9 cellular contexts compared by ENCODE assay signal in genomic region chr13:43074824-43075510, GRCh38. TPM values are rescaled to one million over a fixed set of nuclear protein-coding genes. Genes with fewer than 3 reads are reported as not detected.
DNase-seq lines count a peak whose midpoint lies in the region; ATAC-seq, FAIRE-seq and TF ChIP-seq lines count a peak whose summit lies in the region.
"Had no signal": no experiment of that assay in that cellular context is flagged by ENCODE, and none has a peak within 500 bp of the region (broad histone marks: within the 10 kb centered on the region; RNA-seq: fewer than 3 reads in every experiment).

No MANE protein-coding gene starts in this region.

- peak; percentile 9 for FAIRE-seq in islet of Langerhans (lab: Jason Lieb, UNC)

- H3K4me3 ChIP-seq in MG63: no peak overlapping the region

- H3K36me3 Mint-ChIP-seq in WTC11: peaks cover under 1% of the 10 kb centered on the region

- DNase-seq in MG63 (no peak), HCEC 1CT (no peak), WTC11 (ENCODE audit: low spot score) (no peak), GM03348 (ENCODE audit: low spot score) (no peak)
- DNase-seq: activated CD4-positive, alpha-beta T cell treated with anti-CD3 and anti-CD28 coated beads for 4 hours had no signal

- H3K36me3 ChIP-seq in MG63: peaks cover 3% of the 10 kb centered on the region

- H3K4me1 Mint-ChIP-seq in WTC11: peaks cover 48% of the 10 kb centered on the region

- H3K27ac Mint-ChIP-seq in WTC11: no peak overlapping the region

- H3K27me3 ChIP-seq in MG63: no peaks in the 10 kb centered on the region

- ATAC-seq in GM18870 (IDR thresholded peaks at IDR 0.05; ENCODE audit: unreplicated experiment) (peak; percentile 62), GM21529 (IDR thresholded peaks at IDR 0.05; ENCODE audit: unreplicated experiment) (peak; percentile 82), HG03354 (IDR thresholded peaks at IDR 0.05; ENCODE audit: poor library complexity, severe bottlenecking, unreplicated experiment) (peak; percentile 91), WTC11 (no peak)

- TF ChIP-seq CTCF in WTC11 (IDR thresholded peaks at IDR 0.05): no peak

- no peaks in the 10 kb centered on the region for H3K9me3 Mint-ChIP-seq in WTC11

- CTCF ChIA-PET in WTC11 (lab: Charles Lee): no interaction called here

- H3K4me3 Mint-ChIP-seq in WTC11: no peak overlapping the region

- POLR2A ChIA-PET in WTC11 (lab: Charles Lee): no interaction called here

- no peaks in the 10 kb centered on the region for H3K27me3 Mint-ChIP-seq in WTC11 (ENCODE audit: low read depth)

- H3K9me3 ChIP-seq in MG63: no peaks in the 10 kb centered on the region; the same call in 1 of the 2 replicates

TF ChIP-seq in WTC11, 78 proteins besides CTCF, POLR2A, EP300 and RAD21:
- TF ChIP-seq SP1 (CRISPR knock-in tag; conservative IDR thresholded peaks at IDR 0.05): no peak
- no peak for TF ChIP-seq FOXK1 (CRISPR knock-in tag; IDR thresholded peaks at IDR 0.05)
- TF ChIP-seq IRF1 (CRISPR knock-in tag; IDR thresholded peaks at IDR 0.05): no peak
- TF ChIP-seq SMAD4 (CRISPR knock-in tag; IDR thresholded peaks at IDR 0.05): no peak
- no peak for TF ChIP-seq PRRX2 (CRISPR knock-in tag; IDR thresholded peaks at IDR 0.05)

RNA-seq across cellular contexts. Expression of gene DNAJC15, which starts 51.6 kb away (rescaled TPM):
- 7.6 and 36.8 TPM in 2 replicates for total RNA-seq in MG63 (2014; rRNA removed; shearing (Covaris generic); ENCODE audit: low replicate concordance)
- 12.2 to 15.6 TPM (median 13.5 TPM) in 3 replicates for total RNA-seq in WTC11 (2021)
